ENCODE assay signal across 34 cellular contexts in genomic region chr3:140593766-140594165, GRCh38.
"Had no signal": no experiment of that assay in that cellular context is flagged by ENCODE, and none has a peak within 500 bp of the region (broad histone marks: within the 10 kb centered on the region; RNA-seq: fewer than 3 reads in every experiment).

No MANE protein-coding gene starts in this region.

- H3K9me3 ChIP-seq: MG63 had no signal

- H3K36me3 ChIP-seq: MG63 had no signal

- H3K4me3 ChIP-seq: MG63 had no signal

- DNase-seq: Karpas-422, Kasumi-1, MG63, MM.1S, MV-4-11, NCI-H1048, NCI-H1092, NCI-H1092 treated with DMSO at 0.1 percent for 48 hours, NCI-H1105, NCI-H1105 treated with DMSO at 0.1 percent for 48 hours, NCI-H1417, NCI-H1417 treated with DMSO at 0.1 percent for 48 hours, NCI-H1436, NCI-H1436 treated with DMSO at 0.1 percent for 48 hours, NCI-H146, NCI-H1694, NCI-H1694 treated with DMSO at 0.1 percent for 48 hours, NCI-H187, NCI-H187 treated with DMSO at 0.1 percent for 48 hours, NCI-H1930, NCI-H2029, NCI-H2029 treated with DMSO at 0.1 percent for 48 hours, NCI-H2081, NCI-H2081 treated with DMSO at 0.1 percent for 48 hours, NCI-H2107, NCI-H2171, NCI-H2171 treated with DMSO at 0.1 percent for 48 hours, NCI-H2227 treated with DMSO at 0.1 percent for 48 hours, NCI-H226, NCI-H345, NCI-H446, NCI-H446 treated with DMSO at 0.1 percent for 48 hours, NCI-H510A, NCI-H510A treated with DMSO at 0.1 percent for 48 hours had no signal
